ENCODE assay signal across 1 cellular context in the genomic region with DNA sequence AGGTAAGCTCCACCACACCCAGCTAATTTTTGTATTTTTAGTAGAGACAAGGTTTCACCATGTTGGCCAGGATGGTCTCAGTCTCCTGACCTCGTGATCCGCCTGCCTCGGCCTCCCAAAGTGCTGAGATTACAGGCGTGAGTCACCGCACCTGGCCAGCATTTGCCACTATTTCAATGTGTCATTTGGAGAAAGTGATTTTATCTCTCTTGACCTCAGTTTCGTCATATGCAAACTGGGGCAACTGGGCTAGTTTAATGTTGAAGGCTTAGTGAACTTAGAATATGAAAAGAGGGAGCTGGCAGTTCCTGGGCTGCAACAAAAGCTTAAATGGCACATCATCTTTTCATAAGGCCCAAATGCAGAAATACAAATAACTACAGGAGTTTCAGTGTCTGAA.
TF ChIP-seq lines count a peak whose summit lies in the region.
"Not testable (repeated sequence)": the region's sequence is repeated elsewhere in the genome, so short reads cannot be mapped to it uniquely, and the experiment has no call there.

No MANE protein-coding gene starts in this region.

TF ChIP-seq in K562, 482 proteins besides CTCF, POLR2A, EP300 and RAD21:
- TF ChIP-seq, protein P1, sequence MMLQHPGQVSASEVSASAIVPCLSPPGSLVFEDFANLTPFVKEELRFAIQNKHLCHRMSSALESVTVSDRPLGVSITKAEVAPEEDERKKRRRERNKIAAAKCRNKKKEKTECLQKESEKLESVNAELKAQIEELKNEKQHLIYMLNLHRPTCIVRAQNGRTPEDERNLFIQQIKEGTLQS (IDR thresholded peaks at IDR 0.05): peak; percentile 24; the same call in 1 of the 2 replicates
- TF ChIP-seq, protein P1 (CRISPR knock-in tag; conservative IDR thresholded peaks at IDR 0.05): not testable (repeated sequence)
